Comparison of ENCODE assay signal across 9 cellular contexts in genomic region chr16:67857547-67858233, GRCh38. TPM values are rescaled to one million over a fixed set of nuclear protein-coding genes. Genes with fewer than 3 reads are reported as not detected.
A peak's percentile ranks its signal among the peaks of the same experiment; 100 is the strongest.
DNase-seq lines count a peak whose midpoint lies in the region; ATAC-seq and TF ChIP-seq lines count a peak whose summit lies in the region.
"Had no signal": no experiment of that assay in that cellular context is flagged by ENCODE, and none has a peak within 500 bp of the region (broad histone marks: within the 10 kb centered on the region; RNA-seq: fewer than 3 reads in every experiment).

No MANE protein-coding gene starts in this region.

- no peak for ATAC-seq in GM21423 (IDR thresholded peaks at IDR 0.05; ENCODE audit: unreplicated experiment)
- ATAC-seq in HG03039 (IDR thresholded peaks at IDR 0.05; ENCODE audit: unreplicated experiment): no peak

- no peaks in the 10 kb centered on the region for H3K9me3 ChIP-seq in right atrium auricular region
- no peaks in the 10 kb centered on the region for H3K9me3 ChIP-seq in sigmoid colon

- peak overlapping the region; percentile 86 to 95 for H3K27ac ChIP-seq in right atrium auricular region
- H3K27ac ChIP-seq in sigmoid colon: peak overlapping the region; percentile 51 to 73 (median 64)

- TF ChIP-seq POLR2A in NB4 (IDR thresholded peaks at IDR 0.05; ENCODE audit: extremely low read depth, insufficient read length) (no peak), sigmoid colon (IDR thresholded peaks at IDR 0.05) (no peak)

- H3K27me3 ChIP-seq in right atrium auricular region (no peaks in the 10 kb centered on the region), sigmoid colon (no peaks in the 10 kb centered on the region)

- no peak for TF ChIP-seq EP300 in sigmoid colon (IDR thresholded peaks at IDR 0.05)

- H3K36me3 ChIP-seq in right atrium auricular region (no peaks in the 10 kb centered on the region), sigmoid colon (peaks cover 0 to 13% (median 0%) of the 10 kb centered on the region in 4 donors)

- TF ChIP-seq CTCF in NB4 (IDR thresholded peaks at IDR 0.05; ENCODE audit: low read depth, low read length): no peak
- TF ChIP-seq CTCF in right atrium auricular region (IDR thresholded peaks at IDR 0.05): no peak
- no peak for TF ChIP-seq CTCF in sigmoid colon (IDR thresholded peaks at IDR 0.05)

- intact Hi-C loops in sigmoid colon (cut with DNase I): no loop called here

- H3K4me1 ChIP-seq in right atrium auricular region: peaks cover 0 to 76% of the 10 kb centered on the region in 2 donors
- peaks cover 0 to 50% (median 37%) of the 10 kb centered on the region in 4 donors for H3K4me1 ChIP-seq in sigmoid colon

- H3K4me3 ChIP-seq in NB4 (ENCODE audit: low read depth, low read length) (no peak overlapping the region), right atrium auricular region (no peak overlapping the region), sigmoid colon (no peak overlapping the region)

- peak; percentile 65 for DNase-seq in DMS153 treated with DMSO at 0.1 percent for 48 hours (lab: John Stamatoyannopoulos, UW; ENCODE audit: unreplicated experiment)
- DNase-seq in NB4 (ENCODE audit: low read depth): peak; percentile 30
- DNase-seq in amniotic epithelial cell (ENCODE audit: low read depth): peak; percentile 97
- DNase-seq in right atrium auricular region (ENCODE audit: low spot score): peak; percentile 97
- peak; percentile 91 for DNase-seq in sigmoid colon
- DNase-seq in NCI-H2107 (lab: John Stamatoyannopoulos, UW): no peak

- 10 to 65% methylated on average over 3 of the region's 3 CpGs for WGBS in sigmoid colon, 2 donors

RNA-seq across cellular contexts. Expression of gene CENPT, which starts 10.2 kb away (rescaled TPM):
- total RNA-seq in right atrium auricular region (10 to 100 TPM in 1 of 2 donors, 1 to 10 TPM in 1; 8.7 to 19.1 TPM), sigmoid colon (10 to 100 TPM; 27.5 to 53.7 (median 41.8) TPM)
- 10 to 100 TPM in 2 of 3 donors, 1 to 10 TPM in 1; 9.6 to 38.3 (median 19.0) TPM for polyA plus RNA-seq in sigmoid colon

RNA-seq across cellular contexts. Expression of gene NUTF2, which starts 11.0 kb away (rescaled TPM):
- total RNA-seq in right atrium auricular region (100 to 1,000 TPM in 1 of 2 donors, 10 to 100 TPM in 1; 44.6 to 132 TPM), sigmoid colon (100 to 1,000 TPM in 1 of 4 donors, 10 to 100 TPM in 3; 50.8 to 106 (median 85.4) TPM)
- polyA plus RNA-seq in sigmoid colon: 100 to 1,000 TPM in 1 of 3 donors, 10 to 100 TPM in 2; 93.8 to 115 (median 99.7) TPM

RNA-seq across cellular contexts. Expression of gene EDC4, which starts 15.2 kb away (rescaled TPM):
- 10 to 100 TPM; 21.2 to 39.5 TPM for total RNA-seq in right atrium auricular region
- 10 to 100 TPM; 24.5 to 42.4 (median 32.2) TPM for total RNA-seq in sigmoid colon
- 10 to 100 TPM; 28.8 to 48.9 (median 42.3) TPM for polyA plus RNA-seq in sigmoid colon

RNA-seq across cellular contexts. Expression of gene THAP11, which starts 15.6 kb away (rescaled TPM):
- 10 to 100 TPM; 42.5 to 59.4 TPM for total RNA-seq in right atrium auricular region
- total RNA-seq in sigmoid colon: 10 to 100 TPM; 63.9 to 85.6 (median 75.2) TPM
- 10 to 100 TPM; 16.2 to 23.4 (median 20.8) TPM for polyA plus RNA-seq in sigmoid colon

RNA-seq across cellular contexts. Expression of gene NRN1L, which starts 27.0 kb away (rescaled TPM):
- total RNA-seq in right atrium auricular region (not detected), sigmoid colon (not detected)
- polyA plus RNA-seq in sigmoid colon: 1 to 10 TPM in 1 of 3 donors, not detected in 2; 1.1 TPM
- polyA plus RNA-seq: neural cell had no signal
